Comparison of ENCODE assay signal across 1 cellular context in genomic region chr12:9064815-9065606, GRCh38.
TF ChIP-seq lines count a peak whose summit lies in the region.

No MANE protein-coding gene starts in this region.

TF ChIP-seq in K562, 482 proteins besides CTCF, POLR2A, EP300 and RAD21 (continued from another document):
- no peak for TF ChIP-seq ZBTB2 (IDR thresholded peaks at IDR 0.05)
